8 cellular contexts compared by ENCODE assay signal in genomic region chr20:4418141-4418540, GRCh38.
"Had no signal": no experiment of that assay in that cellular context is flagged by ENCODE, and none has a peak within 500 bp of the region (broad histone marks: within the 10 kb centered on the region; RNA-seq: fewer than 3 reads in every experiment).

No MANE protein-coding gene starts in this region.

- H2AFZ ChIP-seq: GM23338 had no signal

- ATAC-seq: GM23338 had no signal

- H3K4me2 ChIP-seq: GM23338, KMS-11 had no signal

- DNase-seq: H9, HCEC 1CT, KBM-7 had no signal

- H3K9ac ChIP-seq: KMS-11 had no signal

- FAIRE-seq: H1, H54, HTR-8/SVneo had no signal

- H3K27ac ChIP-seq: KMS-11 had no signal

- H3K4me3 ChIP-seq: GM23338 had no signal
